In the genomic region with DNA sequence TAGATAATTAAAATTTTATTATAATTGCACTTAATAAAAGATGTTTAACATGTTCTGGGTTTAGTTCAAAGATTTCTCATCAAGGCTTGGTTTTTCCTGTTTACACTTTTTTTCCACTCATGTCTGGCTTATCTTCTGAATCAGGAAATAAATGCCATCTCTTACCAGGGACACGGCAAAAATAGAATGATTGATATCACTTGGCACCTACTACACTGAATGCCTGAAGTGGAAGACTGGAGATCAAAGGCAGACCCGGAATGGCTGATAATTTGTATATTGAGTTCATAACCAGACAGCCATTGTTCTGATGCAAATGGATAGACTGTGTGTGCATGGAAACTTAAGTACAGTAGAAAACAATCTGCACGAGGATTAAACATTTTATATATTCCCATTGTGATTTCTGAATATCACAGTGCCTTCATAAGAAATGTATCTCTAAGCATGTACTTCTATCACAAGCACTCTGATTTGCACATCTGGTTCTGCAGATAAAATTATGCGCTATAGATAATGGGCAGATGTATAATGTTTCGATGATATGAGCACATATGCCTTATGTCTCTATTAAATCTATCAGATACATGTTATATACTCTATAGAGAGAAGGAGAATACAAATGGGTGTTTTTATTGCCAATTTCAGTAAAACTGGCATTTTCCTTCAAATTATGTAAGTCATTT, we compare ENCODE assay signal across 1 cellular context.
TF ChIP-seq lines count a peak whose summit lies in the region.

No MANE protein-coding gene starts in this region.

TF ChIP-seq in neural cell, 6 proteins besides CTCF, POLR2A, EP300 and RAD21 (continued from another document):
- TF ChIP-seq, protein P1, sequence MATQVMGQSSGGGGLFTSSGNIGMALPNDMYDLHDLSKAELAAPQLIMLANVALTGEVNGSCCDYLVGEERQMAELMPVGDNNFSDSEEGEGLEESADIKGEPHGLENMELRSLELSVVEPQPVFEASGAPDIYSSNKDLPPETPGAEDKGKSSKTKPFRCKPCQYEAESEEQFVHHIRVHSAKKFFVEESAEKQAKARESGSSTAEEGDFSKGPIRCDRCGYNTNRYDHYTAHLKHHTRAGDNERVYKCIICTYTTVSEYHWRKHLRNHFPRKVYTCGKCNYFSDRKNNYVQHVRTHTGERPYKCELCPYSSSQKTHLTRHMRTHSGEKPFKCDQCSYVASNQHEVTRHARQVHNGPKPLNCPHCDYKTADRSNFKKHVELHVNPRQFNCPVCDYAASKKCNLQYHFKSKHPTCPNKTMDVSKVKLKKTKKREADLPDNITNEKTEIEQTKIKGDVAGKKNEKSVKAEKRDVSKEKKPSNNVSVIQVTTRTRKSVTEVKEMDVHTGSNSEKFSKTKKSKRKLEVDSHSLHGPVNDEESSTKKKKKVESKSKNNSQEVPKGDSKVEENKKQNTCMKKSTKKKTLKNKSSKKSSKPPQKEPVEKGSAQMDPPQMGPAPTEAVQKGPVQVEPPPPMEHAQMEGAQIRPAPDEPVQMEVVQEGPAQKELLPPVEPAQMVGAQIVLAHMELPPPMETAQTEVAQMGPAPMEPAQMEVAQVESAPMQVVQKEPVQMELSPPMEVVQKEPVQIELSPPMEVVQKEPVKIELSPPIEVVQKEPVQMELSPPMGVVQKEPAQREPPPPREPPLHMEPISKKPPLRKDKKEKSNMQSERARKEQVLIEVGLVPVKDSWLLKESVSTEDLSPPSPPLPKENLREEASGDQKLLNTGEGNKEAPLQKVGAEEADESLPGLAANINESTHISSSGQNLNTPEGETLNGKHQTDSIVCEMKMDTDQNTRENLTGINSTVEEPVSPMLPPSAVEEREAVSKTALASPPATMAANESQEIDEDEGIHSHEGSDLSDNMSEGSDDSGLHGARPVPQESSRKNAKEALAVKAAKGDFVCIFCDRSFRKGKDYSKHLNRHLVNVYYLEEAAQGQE (IDR thresholded peaks at IDR 0.05; ENCODE audit: borderline replicate concordance) = no peak
TF ChIP-seq in neural cell: peak in this region for 0.
